In the genomic region with DNA sequence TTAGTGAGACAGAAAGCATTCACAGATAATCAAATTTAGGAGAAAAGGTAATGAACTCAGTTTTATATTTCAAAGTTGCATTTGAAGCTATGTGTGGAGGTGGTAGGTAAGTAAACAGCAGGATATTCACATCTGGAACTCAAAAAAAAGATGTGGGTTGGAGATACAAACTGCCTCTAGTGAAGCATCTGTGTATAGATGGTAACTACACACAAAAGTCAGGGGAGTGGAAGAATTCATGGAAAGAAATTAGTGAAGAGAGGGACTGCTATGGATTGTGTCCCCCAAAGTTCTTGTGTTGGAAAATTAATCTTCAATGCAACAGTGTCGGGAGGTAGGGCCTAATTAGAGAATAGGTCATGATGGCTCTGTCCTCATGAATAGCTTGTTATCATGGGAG, we compare ENCODE assay signal across 37 cellular contexts.
"Had no signal": no experiment of that assay in that cellular context is flagged by ENCODE, and none has a peak within 500 bp of the region (broad histone marks: within the 10 kb centered on the region; RNA-seq: fewer than 3 reads in every experiment).

No MANE protein-coding gene starts in this region.

- H3K4me1 ChIP-seq: adrenal gland, body of pancreas, breast epithelium had no signal

- DNase-seq: activated B cell treated with CpG ODN at 0.5 μM for 24 hours; activated CD4-positive, alpha-beta memory T cell treated with anti-CD3 and anti-CD28 coated beads for 36 hours; activated CD4-positive, alpha-beta T cell treated with anti-CD3 and anti-CD28 coated beads for 4 hours; activated CD4-positive, alpha-beta T cell treated with anti-CD3 and anti-CD28 coated beads, Interleukin-2, amount 10 ng/mL, durations not matched to agents 24 days and 14 days; activated CD4-positive, alpha-beta T cell treated with anti-CD3 and anti-CD28 coated beads, Interleukin-2, amount 50 U/mL, for 1 hour; activated CD4-positive, alpha-beta T cell treated with anti-CD3 and anti-CD28 coated beads, Interleukin-2, amount 50 U/mL, for 4 hours; activated CD4-positive, CD25-positive, alpha-beta regulatory T cell treated with anti-CD3 and anti-CD28 coated beads, Interleukin-2, amount 50 U/mL, for 72 hours; activated CD8-positive, alpha-beta memory T cell treated with anti-CD3 and anti-CD28 coated beads, Interleukin-2, amount 50 U/mL, for 4 hours; activated CD8-positive, alpha-beta T cell treated with anti-CD3 and anti-CD28 coated beads for 36 hours; activated effector memory CD4-positive, alpha-beta T cell treated with anti-CD3 and anti-CD28 coated beads, Interleukin-2, amount 50 U/mL, for 16 hours; activated gamma-delta T cell treated with Interleukin-2 at 50 U/mL for 16 hours; activated naive CD4-positive, alpha-beta T cell; activated naive CD4-positive, alpha-beta T cell treated with anti-CD3 and anti-CD28 coated beads for 36 hours; activated naive CD4-positive, alpha-beta T cell treated with anti-CD3 and anti-CD28 coated beads, Interleukin-2, amount 50 U/mL, for 16 hours; activated naive CD8-positive, alpha-beta T cell treated with anti-CD3 and anti-CD28 coated beads for 36 hours; activated T-cell treated with anti-CD3 and anti-CD28 coated beads for 4 hours; activated T-cell treated with anti-CD3 and anti-CD28 coated beads, Interleukin-2, amount 50 U/mL, for 1 hour; activated T-cell treated with anti-CD3 and anti-CD28 coated beads, Interleukin-2, amount 50 U/mL, for 4 hours; activated T-cell treated with anti-CD3 and anti-CD28 coated beads, Interleukin-2, amount 50 U/mL, for 72 hours; adrenal gland; amniotic stem cell; aorta; body of pancreas; brain microvascular endothelial cell; central memory CD4-positive, alpha-beta T cell; T-helper 1 cell; T-helper 2 cell; T-helper 9 cell had no signal

- H3K27ac Mint-ChIP-seq: activated B cell treated with CpG ODN at 0.5 μM for 24 hours; activated CD4-positive, alpha-beta memory T cell treated with anti-CD3 and anti-CD28 coated beads for 36 hours; activated CD4-positive, alpha-beta T cell treated with anti-CD3 and anti-CD28 coated beads, Interleukin-2, amount 10 ng/mL, durations not matched to agents 24 days and 14 days; activated CD8-positive, alpha-beta T cell treated with anti-CD3 and anti-CD28 coated beads for 36 hours; activated naive CD4-positive, alpha-beta T cell treated with anti-CD3 and anti-CD28 coated beads for 36 hours; activated naive CD4-positive, alpha-beta T cell treated with anti-CD3 and anti-CD28 coated beads, Interleukin-2, amount 50 U/mL, for 72 hours; activated naive CD8-positive, alpha-beta T cell treated with anti-CD3 and anti-CD28 coated beads for 36 hours; activated T-cell treated with anti-CD3 and anti-CD28 coated beads, Interleukin-2, amount 50 U/mL, for 72 hours; activated T-helper 1 cell treated with anti-CD3 and anti-CD28 coated beads, Interleukin-12 subunit alpha, Interleukin-12 subunit beta, Interleukin-2, Interleukin-4 antibody, amounts not matched to agents 30 ng/mL and 10 ng/mL and 1 ng/mL, durations not matched to agents 14 hours and 24 hours and 36 hours; activated T-helper 17 cell treated with anti-CD3 and anti-CD28 coated beads, Interleukin-2, amount 50 U/mL, for 72 hours; T-helper 1 cell treated with Interleukin-12 subunit alpha and Interleukin-12 subunit beta and Interleukin-4 antibody, amounts not matched to agents 30 μg/mL and 1 μg/mL, for 36 hours; T-helper 2 cell treated with Interferon-gamma antibody and Interleukin-4, amounts not matched to agents 5 μg/mL and 100 μg/mL, for 36 hours had no signal

- H3K36me3 ChIP-seq: adrenal gland, brain microvascular endothelial cell, breast epithelium had no signal

- ATAC-seq: activated CD8-positive, alpha-beta T cell treated with anti-CD3 and anti-CD28 coated beads for 36 hours; activated naive CD4-positive, alpha-beta T cell treated with anti-CD3 and anti-CD28 coated beads, Interleukin-2, amount 50 U/mL, for 72 hours; activated T-cell treated with anti-CD3 and anti-CD28 coated beads, Interleukin-2, amount 50 U/mL, for 4 hours; activated T-cell treated with anti-CD3 and anti-CD28 coated beads, Interleukin-2, amount 50 U/mL, for 72 hours; activated T-helper 17 cell treated with anti-CD3 and anti-CD28 coated beads, Interleukin-2, amount 50 U/mL, for 72 hours; body of pancreas had no signal

- H3K9me3 ChIP-seq: adrenal gland, body of pancreas had no signal

- H3K36me3 Mint-ChIP-seq: activated naive CD4-positive, alpha-beta T cell treated with anti-CD3 and anti-CD28 coated beads, Interleukin-2, amount 50 U/mL, for 72 hours; activated naive CD8-positive, alpha-beta T cell treated with anti-CD3 and anti-CD28 coated beads for 36 hours had no signal

- H3K27me3 Mint-ChIP-seq: activated B cell treated with CpG ODN at 0.5 μM for 24 hours; activated CD4-positive, alpha-beta memory T cell treated with anti-CD3 and anti-CD28 coated beads for 36 hours; activated CD8-positive, alpha-beta T cell treated with anti-CD3 and anti-CD28 coated beads for 36 hours; activated naive CD8-positive, alpha-beta T cell treated with anti-CD3 and anti-CD28 coated beads for 36 hours; activated T-helper 17 cell treated with anti-CD3 and anti-CD28 coated beads, Interleukin-2, amount 50 U/mL, for 72 hours had no signal

- H3K27me3 ChIP-seq: adrenal gland, body of pancreas, brain microvascular endothelial cell, breast epithelium had no signal

- H3K27ac ChIP-seq: adrenal gland, body of pancreas, brain microvascular endothelial cell, breast epithelium, VCaP had no signal

- FAIRE-seq: astrocyte, TTC549 had no signal

- H3K4me3 Mint-ChIP-seq: activated B cell treated with CpG ODN at 0.5 μM for 24 hours; activated CD4-positive, alpha-beta memory T cell treated with anti-CD3 and anti-CD28 coated beads for 36 hours; activated CD4-positive, alpha-beta T cell treated with anti-CD3 and anti-CD28 coated beads, Interleukin-2, amount 10 ng/mL, durations not matched to agents 24 days and 14 days; activated CD8-positive, alpha-beta T cell treated with anti-CD3 and anti-CD28 coated beads for 36 hours; activated naive CD4-positive, alpha-beta T cell treated with anti-CD3 and anti-CD28 coated beads for 36 hours; activated naive CD8-positive, alpha-beta T cell treated with anti-CD3 and anti-CD28 coated beads for 36 hours; activated T-cell treated with anti-CD3 and anti-CD28 coated beads, Interleukin-2, amount 50 U/mL, for 4 hours; activated T-cell treated with anti-CD3 and anti-CD28 coated beads, Interleukin-2, amount 50 U/mL, for 72 hours; activated T-helper 1 cell treated with anti-CD3 and anti-CD28 coated beads, Interleukin-12 subunit alpha, Interleukin-12 subunit beta, Interleukin-2, Interleukin-4 antibody, amounts not matched to agents 30 ng/mL and 10 ng/mL and 1 ng/mL, durations not matched to agents 14 hours and 24 hours and 36 hours; activated T-helper 17 cell treated with anti-CD3 and anti-CD28 coated beads, Interleukin-2, amount 50 U/mL, for 72 hours; T-helper 1 cell treated with Interleukin-12 subunit alpha and Interleukin-12 subunit beta and Interleukin-4 antibody, amounts not matched to agents 30 μg/mL and 1 μg/mL, for 36 hours; T-helper 2 cell treated with Interferon-gamma antibody and Interleukin-4, amounts not matched to agents 5 μg/mL and 100 μg/mL, for 36 hours had no signal

- H3K4me1 Mint-ChIP-seq: activated B cell treated with CpG ODN at 0.5 μM for 24 hours; activated CD4-positive, alpha-beta T cell treated with anti-CD3 and anti-CD28 coated beads, Interleukin-2, amount 10 ng/mL, durations not matched to agents 24 days and 14 days; activated naive CD8-positive, alpha-beta T cell treated with anti-CD3 and anti-CD28 coated beads for 36 hours; activated T-helper 17 cell treated with anti-CD3 and anti-CD28 coated beads, Interleukin-2, amount 50 U/mL, for 72 hours had no signal

- H3K4me3 ChIP-seq: adrenal gland, body of pancreas, breast epithelium had no signal

- H3K9me3 Mint-ChIP-seq: activated CD4-positive, alpha-beta T cell treated with anti-CD3 and anti-CD28 coated beads, Interleukin-2, amount 10 ng/mL, durations not matched to agents 24 days and 14 days; activated T-helper 1 cell treated with anti-CD3 and anti-CD28 coated beads, Interleukin-12 subunit alpha, Interleukin-12 subunit beta, Interleukin-2, Interleukin-4 antibody, amounts not matched to agents 30 ng/mL and 10 ng/mL and 1 ng/mL, durations not matched to agents 14 hours and 24 hours and 36 hours; activated T-helper 17 cell treated with anti-CD3 and anti-CD28 coated beads, Interleukin-2, amount 50 U/mL, for 72 hours; T-helper 1 cell treated with Interleukin-12 subunit alpha and Interleukin-12 subunit beta and Interleukin-4 antibody, amounts not matched to agents 30 μg/mL and 1 μg/mL, for 36 hours; T-helper 2 cell treated with Interferon-gamma antibody and Interleukin-4, amounts not matched to agents 5 μg/mL and 100 μg/mL, for 36 hours had no signal
